Comparison of ENCODE assay signal across 25 cellular contexts in genomic region chr9:326667-327066, GRCh38.
A peak's percentile ranks its signal among the peaks of the same experiment; 100 is the strongest.
DNase-seq lines count a peak whose midpoint lies in the region; ATAC-seq and TF ChIP-seq lines count a peak whose summit lies in the region.
"Had no signal": no experiment of that assay in that cellular context is flagged by ENCODE, and none has a peak within 500 bp of the region (broad histone marks: within the 10 kb centered on the region; RNA-seq: fewer than 3 reads in every experiment).

No MANE protein-coding gene starts in this region.

- 20% methylated on average over 2 of the region's 2 CpGs for WGBS in GM23248 (ENCODE audit: low coverage in 1 of 2, low lambda C conversion rate in 2 of 2, missing lambda C conversion rate in 2 of 2), 2 experiments

- no peaks in the 10 kb centered on the region for H4K20me1 ChIP-seq in GM23248 (ENCODE audit: insufficient read depth)

- H3K4me1 Mint-ChIP-seq in activated T-helper 1 cell treated with anti-CD3 and anti-CD28 coated beads, Interleukin-12 subunit alpha, Interleukin-12 subunit beta, Interleukin-2, Interleukin-4 antibody, amounts not matched to agents 30 ng/mL and 10 ng/mL and 1 ng/mL, durations not matched to agents 14 hours and 24 hours and 36 hours (ENCODE audit: low read depth) = no peaks in the 10 kb centered on the region
- H3K4me1 Mint-ChIP-seq: mesothelial cell of epicardium had no signal

- H3K36me3 ChIP-seq in iPS-20b (ENCODE audit: insufficient read depth, low read depth, low read length) (no peaks in the 10 kb centered on the region), neutrophil (peaks cover 92% of the 10 kb centered on the region), GM23248 (ENCODE audit: low read depth) (no peaks in the 10 kb centered on the region)
- H3K36me3 ChIP-seq: right atrium auricular region had no signal

- no peaks in the 10 kb centered on the region for H3K27me3 ChIP-seq in iPS-20b (ENCODE audit: insufficient read depth, low read length)
- H3K27me3 ChIP-seq in neutrophil = no peaks in the 10 kb centered on the region
- no peaks in the 10 kb centered on the region for H3K27me3 ChIP-seq in GM23248 (replicated peaks; ENCODE audit: insufficient read depth)
- H3K27me3 ChIP-seq: right atrium auricular region, suprapubic skin had no signal

- intact Hi-C loops in activated T-helper 1 cell treated with anti-CD3 and anti-CD28 coated beads, Interleukin-12 subunit alpha, Interleukin-12 subunit beta, Interleukin-2, Interleukin-4 antibody, amounts not matched to agents 30 ng/mL and 10 ng/mL and 1 ng/mL, durations not matched to agents 14 hours and 24 hours and 36 hours (cut with micrococcal nuclease) = no loop called here

- no peak for TF ChIP-seq CTCF in neutrophil (IDR thresholded peaks at IDR 0.05)

- in situ Hi-C loops in GM23248 (cut with MboI) = no loop called here

- no peak overlapping the region for H3K4me3 Mint-ChIP-seq in activated T-helper 1 cell treated with anti-CD3 and anti-CD28 coated beads, Interleukin-12 subunit alpha, Interleukin-12 subunit beta, Interleukin-2, Interleukin-4 antibody, amounts not matched to agents 30 ng/mL and 10 ng/mL and 1 ng/mL, durations not matched to agents 14 hours and 24 hours and 36 hours
- H3K4me3 Mint-ChIP-seq: mesothelial cell of epicardium, nephron progenitor cell had no signal

- H2AFZ ChIP-seq in GM23248 = no peak overlapping the region

- H3K4me1 ChIP-seq in iPS-20b (ENCODE audit: insufficient read depth, low read length) (peaks cover 23% of the 10 kb centered on the region), neutrophil (ENCODE audit: control insufficient read depth in 1 of 2, insufficient read depth in 1 of 2, low read depth in 1 of 2, low read length in 1 of 2) (no peaks in the 10 kb centered on the region), GM23248 (ENCODE audit: insufficient read depth) (no peaks in the 10 kb centered on the region)
- H3K4me1 ChIP-seq: right atrium auricular region, suprapubic skin had no signal

- no peaks in the 10 kb centered on the region for H3K79me2 ChIP-seq in GM23248 (ENCODE audit: insufficient read depth)

- H3K9ac ChIP-seq in iPS-20b (ENCODE audit: low read depth, low read length) (peak overlapping the region; percentile 42; the same call in 1 of the 2 replicates), GM23248 (no peak overlapping the region)

- H3K36me3 Mint-ChIP-seq in activated naive CD4-positive, alpha-beta T cell treated with anti-CD3 and anti-CD28 coated beads, Interleukin-2, amount 50 U/mL, for 72 hours = peaks cover 10 to 34% of the 10 kb centered on the region in 2 donors
- H3K36me3 Mint-ChIP-seq in activated T-helper 1 cell treated with anti-CD3 and anti-CD28 coated beads, Interleukin-12 subunit alpha, Interleukin-12 subunit beta, Interleukin-2, Interleukin-4 antibody, amounts not matched to agents 30 ng/mL and 10 ng/mL and 1 ng/mL, durations not matched to agents 14 hours and 24 hours and 36 hours (ENCODE audit: low read depth) = peaks cover 44% of the 10 kb centered on the region
- H3K36me3 Mint-ChIP-seq: mesothelial cell of epicardium had no signal

- no peak for DNase-seq in activated naive CD4-positive, alpha-beta T cell treated with anti-CD3 and anti-CD28 coated beads, Interleukin-2, amount 50 U/mL, for 72 hours (ENCODE audit: low spot score in 2 of 2)
- DNase-seq in activated naive CD4-positive, alpha-beta T cell (lab: John Stamatoyannopoulos, UW) = no peak
- no peak for DNase-seq in activated T-helper 1 cell treated with anti-CD3 and anti-CD28 coated beads, Interleukin-12 subunit alpha, Interleukin-12 subunit beta, Interleukin-2, Interleukin-4 antibody, amounts not matched to agents 30 ng/mL and 10 ng/mL and 1 ng/mL, durations not matched to agents 14 hours and 24 hours and 36 hours (ENCODE audit: low spot score)
- DNase-seq in GM23248 (no peak), NCI-H1417 treated with DMSO at 0.1 percent for 48 hours (lab: John Stamatoyannopoulos, UW) (no peak)
- DNase-seq: ACHN; activated CD4-positive, alpha-beta T cell treated with anti-CD3 and anti-CD28 coated beads, Interleukin-2, amount 50 U/mL, for 4 hours; activated CD8-positive, alpha-beta memory T cell treated with anti-CD3 and anti-CD28 coated beads, Interleukin-2, amount 50 U/mL, for 48 hours; activated gamma-delta T cell treated with Interleukin-2 at 50 U/mL for 16 hours; amniotic stem cell; DMS79 treated with DMSO at 0.1 percent for 48 hours; hippocampal formation; islet precursor cell; left ventricle myocardium superior; NCI-H1105 treated with DMSO at 0.1 percent for 48 hours; NCI-H2081; NCI-H748 treated with DMSO at 0.1 percent for 48 hours; nephron progenitor cell; T1000 had no signal

- no peaks in the 10 kb centered on the region for H3K9me3 Mint-ChIP-seq in activated naive CD4-positive, alpha-beta T cell treated with anti-CD3 and anti-CD28 coated beads, Interleukin-2, amount 50 U/mL, for 72 hours
- no peaks in the 10 kb centered on the region for H3K9me3 Mint-ChIP-seq in activated T-helper 1 cell treated with anti-CD3 and anti-CD28 coated beads, Interleukin-12 subunit alpha, Interleukin-12 subunit beta, Interleukin-2, Interleukin-4 antibody, amounts not matched to agents 30 ng/mL and 10 ng/mL and 1 ng/mL, durations not matched to agents 14 hours and 24 hours and 36 hours
- H3K9me3 Mint-ChIP-seq: mesothelial cell of epicardium, nephron progenitor cell had no signal

- H3K4me3 ChIP-seq in iPS-20b (ENCODE audit: low read length) = peak overlapping the region; percentile 49; the same call in 1 of the 2 replicates
- no peak overlapping the region for H3K4me3 ChIP-seq in neutrophil (ENCODE audit: low read depth in 1 of 2, low read length in 1 of 2)
- H3K4me3 ChIP-seq in GM23248 = no peak overlapping the region
- H3K4me3 ChIP-seq: right atrium auricular region, suprapubic skin had no signal

- no peaks in the 10 kb centered on the region for H3K27me3 Mint-ChIP-seq in activated T-helper 1 cell treated with anti-CD3 and anti-CD28 coated beads, Interleukin-12 subunit alpha, Interleukin-12 subunit beta, Interleukin-2, Interleukin-4 antibody, amounts not matched to agents 30 ng/mL and 10 ng/mL and 1 ng/mL, durations not matched to agents 14 hours and 24 hours and 36 hours (ENCODE audit: insufficient read depth)

- H3K9me3 ChIP-seq in iPS-20b (ENCODE audit: insufficient read depth, low read depth, low read length) = no peaks in the 10 kb centered on the region
- H3K9me3 ChIP-seq in neutrophil = no peaks in the 10 kb centered on the region
- H3K9me3 ChIP-seq in GM23248 (ENCODE audit: low read depth) = no peaks in the 10 kb centered on the region
- H3K9me3 ChIP-seq: right atrium auricular region, suprapubic skin had no signal

- H3F3A ChIP-seq in GM23248 (ENCODE audit: insufficient read depth) = no peaks in the 10 kb centered on the region

- H3K27ac Mint-ChIP-seq in activated naive CD4-positive, alpha-beta T cell treated with anti-CD3 and anti-CD28 coated beads, Interleukin-2, amount 50 U/mL, for 72 hours = peak overlapping the region; percentile 8 to 30
- H3K27ac Mint-ChIP-seq in activated T-helper 1 cell treated with anti-CD3 and anti-CD28 coated beads, Interleukin-12 subunit alpha, Interleukin-12 subunit beta, Interleukin-2, Interleukin-4 antibody, amounts not matched to agents 30 ng/mL and 10 ng/mL and 1 ng/mL, durations not matched to agents 14 hours and 24 hours and 36 hours = peak overlapping the region; percentile 6
- H3K27ac Mint-ChIP-seq: mesothelial cell of epicardium, nephron progenitor cell had no signal

- H3K9me2 ChIP-seq in GM23248 (ENCODE audit: insufficient read depth) = no peaks in the 10 kb centered on the region

- no peak for ATAC-seq in activated naive CD4-positive, alpha-beta T cell treated with anti-CD3 and anti-CD28 coated beads, Interleukin-2, amount 50 U/mL, for 72 hours
- no peak for ATAC-seq in GM18511 (IDR thresholded peaks at IDR 0.05; ENCODE audit: unreplicated experiment)
- ATAC-seq: left ventricle myocardium superior had no signal

- no peak overlapping the region for H3K4me2 ChIP-seq in GM23248 (ENCODE audit: unreplicated experiment)

- H3K27ac ChIP-seq in iPS-20b (ENCODE audit: low read length) = no peak overlapping the region
- peak overlapping the region; percentile 15 for H3K27ac ChIP-seq in neutrophil
- no peak overlapping the region for H3K27ac ChIP-seq in GM23248
- H3K27ac ChIP-seq: right atrium auricular region, suprapubic skin had no signal
